ENCODE assay signal across 1 cellular context in genomic region chr5:177366528-177367322, GRCh38.
TF ChIP-seq lines count a peak whose summit lies in the region.

No MANE protein-coding gene starts in this region.

TF ChIP-seq in H1, 55 proteins besides CTCF, POLR2A, EP300 and RAD21:
- TF ChIP-seq KDM5A (IDR thresholded peaks at IDR 0.05; ENCODE audit: low read length) = no peak
- no peak for TF ChIP-seq CEBPB (IDR thresholded peaks at IDR 0.05; ENCODE audit: low read depth, low read length)
- TF ChIP-seq PHF8 (conservative IDR thresholded peaks at IDR 0.05; ENCODE audit: low read depth, low read length) = peak; percentile 60; the same call in 1 of the 2 replicates
- peak; percentile 59; the same call in 1 of the 2 replicates for TF ChIP-seq TAF1 (IDR thresholded peaks at IDR 0.05; ENCODE audit: low read depth, low read length)
- TF ChIP-seq SP4 (IDR thresholded peaks at IDR 0.05; ENCODE audit: low read length) = peak; percentile 60; the same call in 1 of the 2 replicates
- no peak for TF ChIP-seq SRF (IDR thresholded peaks at IDR 0.05; ENCODE audit: low read depth, low read length)
- TF ChIP-seq CBX5 (IDR thresholded peaks at IDR 0.05; ENCODE audit: low read depth, low read length) = no peak
- TF ChIP-seq TAF7 (optimal IDR thresholded peaks at IDR 0.05; ENCODE audit: borderline replicate concordance, low read depth, low read length) = peak; percentile 61
- TF ChIP-seq ASH2L (IDR thresholded peaks at IDR 0.05; ENCODE audit: low read length) = peak; percentile 97
- TF ChIP-seq ZNF274 (IDR thresholded peaks at IDR 0.05; ENCODE audit: borderline replicate concordance, extremely low read depth, low read length) = no peak
- peak; percentile 40; the same call in 1 of the 2 replicates for TF ChIP-seq TBP (IDR thresholded peaks at IDR 0.05; ENCODE audit: low read depth, low read length)
- peak; percentile 27 to 60; a peak in 1 of 4 replicates for TF ChIP-seq SIN3A (conservative IDR thresholded peaks at IDR 0.05 in 1 of 2, IDR thresholded peaks at IDR 0.05 in 1 of 2; ENCODE audit: low read depth in 1 of 2, low read length in 2 of 2)
- no peak for TF ChIP-seq SIX5 (IDR thresholded peaks at IDR 0.05; ENCODE audit: low read depth, low read length)
- TF ChIP-seq POLR2AphosphoS5 (IDR thresholded peaks at IDR 0.05; ENCODE audit: low read depth, low read length) = peak; percentile 68
- TF ChIP-seq SP1 (IDR thresholded peaks at IDR 0.05; ENCODE audit: low read depth, low read length) = no peak
- TF ChIP-seq MAX (IDR thresholded peaks at IDR 0.05) = peak; percentile 57; the same call in 1 of the 2 replicates
- TF ChIP-seq KDM4A (IDR thresholded peaks at IDR 0.05; ENCODE audit: low read depth, low read length, severe bottlenecking) = peak; percentile 3
